1 cellular context compared by ENCODE assay signal in genomic region chr14:73725116-73726024, GRCh38.
A peak's percentile ranks its signal among the peaks of the same experiment; 100 is the strongest.
TF ChIP-seq lines count a peak whose summit lies in the region.

No MANE protein-coding gene starts in this region.

TF ChIP-seq in HEK293, 187 proteins besides CTCF, POLR2A, EP300 and RAD21 (continued from another document):
- TF ChIP-seq ZNF398 (tag by site-specific recombination; IDR thresholded peaks at IDR 0.05) (peak; percentile 76), BCL11A (tag by site-specific recombination; IDR thresholded peaks at IDR 0.05; ENCODE audit: low read depth) (no peak), ZNF221 (tag by site-specific recombination; IDR thresholded peaks at IDR 0.05; ENCODE audit: borderline replicate concordance) (no peak), ZNF792 (tag by site-specific recombination; IDR thresholded peaks at IDR 0.05) (no peak), ZNF311 (tag by site-specific recombination; IDR thresholded peaks at IDR 0.05; ENCODE audit: borderline replicate concordance) (no peak), PRDM4 (tag by site-specific recombination; IDR thresholded peaks at IDR 0.05) (no peak), KLF17 (tag by site-specific recombination; IDR thresholded peaks at IDR 0.05) (no peak), GLIS2 (tag by site-specific recombination; IDR thresholded peaks at IDR 0.05) (0 out of 2 replicates have a peak, but pooled peaks have one; percentile 29), ZNF416 (tag by site-specific recombination; IDR thresholded peaks at IDR 0.05) (no peak), ZNF654 (tag by site-specific recombination; IDR thresholded peaks at IDR 0.05; ENCODE audit: low read depth) (no peak), ZNF513 (tag by site-specific recombination; IDR thresholded peaks at IDR 0.05) (no peak), ZNF302 (tag by site-specific recombination; IDR thresholded peaks at IDR 0.05; ENCODE audit: low read depth) (no peak), ZBTB1 (tag by site-specific recombination; IDR thresholded peaks at IDR 0.05) (no peak), ZFP41 (tag by site-specific recombination; IDR thresholded peaks at IDR 0.05; ENCODE audit: borderline replicate concordance) (no peak), KLF1 (tag by site-specific recombination; IDR thresholded peaks at IDR 0.05) (no peak), KLF8 (tag by site-specific recombination; IDR thresholded peaks at IDR 0.05) (no peak), BCL6B (tag by site-specific recombination; IDR thresholded peaks at IDR 0.05) (no peak), HOXC10 (CRISPR knock-in tag; IDR thresholded peaks at IDR 0.05) (no peak), ZNF223 (tag by site-specific recombination; IDR thresholded peaks at IDR 0.05) (no peak), ZNF510 (tag by site-specific recombination; IDR thresholded peaks at IDR 0.05; ENCODE audit: insufficient replicate concordance) (no peak), ZNF2 (tag by site-specific recombination; IDR thresholded peaks at IDR 0.05) (no peak), ZNF645 (tag by site-specific recombination; IDR thresholded peaks at IDR 0.05) (no peak), ZBTB7A (tag by site-specific recombination; IDR thresholded peaks at IDR 0.05; ENCODE audit: low read depth) (no peak), ZNF394 (tag by site-specific recombination; IDR thresholded peaks at IDR 0.05; ENCODE audit: borderline replicate concordance) (no peak), ZNF239 (tag by site-specific recombination; IDR thresholded peaks at IDR 0.05) (no peak), ZNF350 (tag by site-specific recombination; IDR thresholded peaks at IDR 0.05) (no peak), ZNF26 (tag by site-specific recombination; IDR thresholded peaks at IDR 0.05) (no peak), ZNF426 (tag by site-specific recombination; IDR thresholded peaks at IDR 0.05) (no peak), ZEB2 (tag by site-specific recombination; IDR thresholded peaks at IDR 0.05) (no peak), ZNF169 (tag by site-specific recombination; IDR thresholded peaks at IDR 0.05) (no peak), TSHZ1 (tag by site-specific recombination; IDR thresholded peaks at IDR 0.05; ENCODE audit: borderline replicate concordance) (no peak), ZBTB49 (tag by site-specific recombination; IDR thresholded peaks at IDR 0.05; ENCODE audit: low read depth) (0 out of 2 replicates have a peak, but pooled peaks have one; percentile 32), ZNF24 (tag by site-specific recombination; IDR thresholded peaks at IDR 0.05) (no peak), PRDM1 (tag by site-specific recombination; IDR thresholded peaks at IDR 0.05) (no peak), ZBTB6 (tag by site-specific recombination; IDR thresholded peaks at IDR 0.05) (peak; percentile 79), ZNF138 (tag by site-specific recombination; IDR thresholded peaks at IDR 0.05; ENCODE audit: borderline replicate concordance) (no peak), SALL2 (tag by site-specific recombination; IDR thresholded peaks at IDR 0.05; ENCODE audit: borderline replicate concordance) (no peak), ATF2 (tag by site-specific recombination; IDR thresholded peaks at IDR 0.05; ENCODE audit: low read depth) (no peak), ZNF335 (tag by site-specific recombination; conservative IDR thresholded peaks at IDR 0.05) (no peak)
